18 cellular contexts compared by ENCODE assay signal in the genomic region with DNA sequence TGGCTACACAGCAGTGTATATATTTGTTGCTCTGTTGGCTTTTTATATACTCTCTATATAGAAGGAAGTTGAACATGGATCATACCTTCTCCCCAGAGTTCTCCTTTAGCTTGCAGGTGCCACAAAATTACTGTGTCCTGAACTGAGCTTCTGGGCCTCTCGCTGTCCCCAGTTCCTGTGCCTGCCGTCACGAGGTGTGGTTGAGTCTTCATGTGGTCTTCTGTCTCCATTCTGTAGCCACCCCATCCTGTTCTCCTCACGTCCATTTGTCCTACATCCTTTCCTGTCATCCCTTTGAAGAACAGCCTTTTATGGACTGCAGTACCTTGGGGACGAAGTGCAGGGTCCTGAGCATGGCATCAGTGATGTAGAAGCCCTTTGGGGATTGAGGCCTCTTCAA. TPM values are rescaled to one million over a fixed set of nuclear protein-coding genes. Genes with fewer than 3 reads are reported as not detected.
DNase-seq lines count a peak whose midpoint lies in the region; ATAC-seq lines count a peak whose summit lies in the region.
"Had no signal": no experiment of that assay in that cellular context is flagged by ENCODE, and none has a peak within 500 bp of the region (broad histone marks: within the 10 kb centered on the region; RNA-seq: fewer than 3 reads in every experiment).

No MANE protein-coding gene starts in this region.

- peaks cover 72% of the 10 kb centered on the region for H3K4me1 Mint-ChIP-seq in activated T-cell treated with anti-CD3 and anti-CD28 coated beads, Interleukin-2, amount 50 U/mL, for 24 hours (ENCODE audit: low read depth)
- peaks cover 62 to 67% (median 62%) of the 10 kb centered on the region in 3 donors for H3K4me1 Mint-ChIP-seq in IgD-negative memory B cell
- H3K4me1 Mint-ChIP-seq in effector memory CD8-positive, alpha-beta T cell (ENCODE audit: low read depth in 2 of 2) = peaks cover 29 to 40% of the 10 kb centered on the region in 2 donors

- no peaks in the 10 kb centered on the region for H3K9me3 Mint-ChIP-seq in activated T-cell treated with anti-CD3 and anti-CD28 coated beads, Interleukin-2, amount 50 U/mL, for 24 hours
- H3K9me3 Mint-ChIP-seq in IgD-negative memory B cell = no peaks in the 10 kb centered on the region
- H3K9me3 Mint-ChIP-seq in effector memory CD8-positive, alpha-beta T cell = no peaks in the 10 kb centered on the region

- H3K36me3 Mint-ChIP-seq in activated T-cell treated with anti-CD3 and anti-CD28 coated beads, Interleukin-2, amount 50 U/mL, for 24 hours (ENCODE audit: low read depth) = peaks cover 65% of the 10 kb centered on the region
- peaks cover 6% of the 10 kb centered on the region for H3K36me3 Mint-ChIP-seq in IgD-negative memory B cell
- H3K36me3 Mint-ChIP-seq in effector memory CD8-positive, alpha-beta T cell (ENCODE audit: insufficient read depth) = peaks cover 42% of the 10 kb centered on the region

- H3K27ac Mint-ChIP-seq in activated T-cell treated with anti-CD3 and anti-CD28 coated beads, Interleukin-2, amount 50 U/mL, for 24 hours = peak overlapping the region; percentile 85
- peak overlapping the region; percentile 89 to 96 (median 90) for H3K27ac Mint-ChIP-seq in IgD-negative memory B cell
- peak overlapping the region; percentile 44 to 93 for H3K27ac Mint-ChIP-seq in effector memory CD8-positive, alpha-beta T cell

- intact Hi-C loops in cardiac septum (cut with DNase I) = no loop called here

- peak overlapping the region; percentile 4 for H3K4me3 Mint-ChIP-seq in activated T-cell treated with anti-CD3 and anti-CD28 coated beads, Interleukin-2, amount 50 U/mL, for 24 hours
- peak overlapping the region; percentile 64 to 81 (median 74) for H3K4me3 Mint-ChIP-seq in IgD-negative memory B cell
- peak overlapping the region in 1 of 2 donors; percentile 22 for H3K4me3 Mint-ChIP-seq in effector memory CD8-positive, alpha-beta T cell

- peak; percentile 27 for ATAC-seq in effector memory CD8-positive, alpha-beta T cell (replicated peaks)
- peak; percentile 30 for ATAC-seq in stimulated activated naive CD8-positive, alpha-beta T cell treated with anti-CD3 and anti-CD28 coated beads, Interleukin-15, Interleukin-2, amounts not matched to agents 100 U/mL and 50 U/mL, for 24 hours

- DNase-seq in activated T-cell treated with anti-CD3 and anti-CD28 coated beads, Interleukin-2, amount 50 U/mL, for 24 hours = no peak
- DNase-seq in activated T-cell treated with anti-CD3 and anti-CD28 coated beads for 4 hours (no peak), SK-N-DZ (ENCODE audit: low spot score) (no peak), cardiac septum (ENCODE audit: low spot score) (no peak), UCSD-AML1 (lab: John Stamatoyannopoulos, UW; ENCODE audit: unreplicated experiment) (no peak)
- DNase-seq in effector memory CD8-positive, alpha-beta T cell = no peak
- no peak for DNase-seq in stimulated activated naive CD8-positive, alpha-beta T cell treated with anti-CD3 and anti-CD28 coated beads, Interleukin-15, Interleukin-2, amounts not matched to agents 100 U/mL and 50 U/mL, for 24 hours
- DNase-seq: brain microvascular endothelial cell, Calu3, dorsolateral prefrontal cortex, hippocampal formation, kidney glomerular epithelial cell, NCI-H1092 treated with DMSO at 0.1 percent for 48 hours, NCI-H2171, NCI-H82, small intestine, stomach had no signal

- no peaks in the 10 kb centered on the region for H3K27me3 Mint-ChIP-seq in activated T-cell treated with anti-CD3 and anti-CD28 coated beads, Interleukin-2, amount 50 U/mL, for 24 hours
- H3K27me3 Mint-ChIP-seq in IgD-negative memory B cell = no peaks in the 10 kb centered on the region
- H3K27me3 Mint-ChIP-seq in effector memory CD8-positive, alpha-beta T cell = no peaks in the 10 kb centered on the region

RNA-seq across cellular contexts. Expression of a gene that starts 14.5 kb away (rescaled TPM):
- 48.4 TPM for polyA plus RNA-seq in IgD-negative memory B cell
- 12.2 and 18.2 TPM in 2 replicates for polyA plus RNA-seq in SK-N-DZ (2014; cell fraction: cytosol; rRNA removed)
- 20.3 and 26.3 TPM in 2 replicates for polyA plus RNA-seq in SK-N-DZ (2014; cell fraction: nucleus; rRNA removed)
- 21.2 TPM for total RNA-seq in cardiac septum
